In the genomic region with DNA sequence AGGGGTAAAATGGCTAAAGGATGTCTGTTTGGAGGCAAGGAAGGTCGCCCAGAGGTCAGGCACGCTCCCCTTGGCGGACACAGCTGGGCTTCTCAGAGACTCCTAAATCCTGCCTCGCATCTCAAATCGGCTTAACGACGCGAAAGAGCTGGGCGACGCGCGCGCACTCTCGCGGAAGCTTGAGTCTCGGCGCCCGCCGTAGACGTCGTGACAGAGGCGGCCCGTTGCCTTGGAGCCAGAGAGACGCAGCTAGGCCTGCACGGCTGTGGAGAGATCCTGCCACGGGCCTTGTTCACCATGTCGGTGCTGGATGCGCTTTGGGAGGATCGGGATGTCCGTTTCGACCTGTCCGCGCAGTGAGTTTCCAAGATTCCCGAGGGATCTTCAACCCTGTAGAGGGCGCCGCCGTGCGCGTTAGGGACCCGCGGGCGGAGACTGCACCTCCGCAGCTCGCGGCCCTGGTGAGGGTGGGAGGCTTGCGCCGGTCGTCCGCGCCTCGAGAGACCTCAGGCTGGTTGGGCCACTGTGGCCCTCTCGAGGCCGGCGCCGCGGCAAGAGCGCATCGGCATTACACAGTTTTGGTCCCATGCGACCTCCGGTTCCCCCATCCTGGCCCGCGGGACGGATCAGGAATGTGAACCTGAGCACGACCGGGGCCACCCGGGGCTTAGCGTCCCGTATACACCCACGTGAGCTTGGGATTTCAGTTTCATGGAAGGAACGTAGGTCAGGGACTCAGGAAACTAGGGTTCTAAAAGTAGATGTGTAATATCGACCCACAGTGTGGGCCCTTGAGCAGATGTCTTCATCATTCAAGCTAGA, we compare ENCODE assay signal across 8 cellular contexts. TPM values are rescaled to one million over a fixed set of nuclear protein-coding genes. Genes with fewer than 3 reads are reported as not detected.
DNase-seq lines count a peak whose midpoint lies in the region; ATAC-seq and TF ChIP-seq lines count a peak whose summit lies in the region.

Gene BBS5, plus strand, starts transcription at position 238 of the 822 bp plus-strand sequence. Its CDS starts 60 bp downstream, at position 298.

- no peaks in the 10 kb centered on the region for H3K9me3 ChIP-seq in CD4-positive, CD25-positive, alpha-beta regulatory T cell (ENCODE audit: control insufficient read depth in 2 of 2, low read length in 2 of 2)
- H3K9me3 ChIP-seq in NT2/D1 (ENCODE audit: insufficient read depth, low read length): no peaks in the 10 kb centered on the region

- peaks cover 10 to 25% (median 17%) of the 10 kb centered on the region in 4 donors for H3K4me1 Mint-ChIP-seq in CD4-positive, CD25-positive, alpha-beta regulatory T cell

- peaks cover 0 to 2% (median 0%) of the 10 kb centered on the region in 7 donors for H3K9me3 Mint-ChIP-seq in CD4-positive, CD25-positive, alpha-beta regulatory T cell

- H3K36me3 ChIP-seq in CD4-positive, CD25-positive, alpha-beta regulatory T cell (ENCODE audit: control insufficient read depth, insufficient read depth, low read length): no peaks in the 10 kb centered on the region
- H3K36me3 ChIP-seq in NT2/D1 (ENCODE audit: insufficient read depth, insufficient read length, low read length): no peaks in the 10 kb centered on the region

- peak within 1 kb of the TSS; percentile 79 for H3K9ac ChIP-seq in NT2/D1 (ENCODE audit: insufficient read length, low read depth)

- peaks cover 9% of the 10 kb centered on the region for H3K4me1 ChIP-seq in CD4-positive, CD25-positive, alpha-beta regulatory T cell (ENCODE audit: control insufficient read depth, insufficient read depth, low read length, poor library complexity, severe bottlenecking)
- H3K4me1 ChIP-seq in NT2/D1 (ENCODE audit: insufficient read depth, insufficient read length): no peaks in the 10 kb centered on the region

- peaks cover 4% of the 10 kb centered on the region for H3K27me3 Mint-ChIP-seq in CD4-positive, CD25-positive, alpha-beta regulatory T cell

- peak; percentile 29 for TF ChIP-seq POLR2A in erythroblast (IDR thresholded peaks at IDR 0.05; ENCODE audit: low read length)

- H3K27me3 ChIP-seq in CD4-positive, CD25-positive, alpha-beta regulatory T cell (ENCODE audit: control insufficient read depth, insufficient read depth, low read length): no peaks in the 10 kb centered on the region
- peaks cover 33% of the 10 kb centered on the region for H3K27me3 ChIP-seq in NT2/D1 (ENCODE audit: insufficient read depth, insufficient read length)

- peaks cover 7% of the 10 kb centered on the region for H3K36me3 Mint-ChIP-seq in CD4-positive, CD25-positive, alpha-beta regulatory T cell

- peak within 1 kb of the TSS; percentile 85 to 93 (median 90) for H3K4me3 Mint-ChIP-seq in CD4-positive, CD25-positive, alpha-beta regulatory T cell

- no peak within 1 kb of the TSS for H3K27ac ChIP-seq in CD4-positive, CD25-positive, alpha-beta regulatory T cell (ENCODE audit: insufficient read depth, low read length, poor library complexity, severe bottlenecking)

- peak within 1 kb of the TSS; percentile 72 for H3K4me3 ChIP-seq in CD4-positive, CD25-positive, alpha-beta regulatory T cell (ENCODE audit: low read depth, low read length)
- peak within 1 kb of the TSS; percentile 55 for H3K4me3 ChIP-seq in NT2/D1 (ENCODE audit: insufficient read length, low read depth)

- peak; percentile 92 to 94 for ATAC-seq in CD4-positive, CD25-positive, alpha-beta regulatory T cell (ENCODE audit: low read depth in 2 of 2)
- peak; percentile 90 for ATAC-seq in GM19438 (IDR thresholded peaks at IDR 0.05; ENCODE audit: low read depth, unreplicated experiment)
- peak; percentile 68 for ATAC-seq in HG03575 (IDR thresholded peaks at IDR 0.05; ENCODE audit: extremely low read depth, insufficient number of reproducible peaks, low FRiP score, unreplicated experiment)

- DNase-seq in CD4-positive, CD25-positive, alpha-beta regulatory T cell: peak; percentile 28 to 84 (median 73)
- DNase-seq in NT2/D1 (ENCODE audit: low read depth, low spot score) (peak; percentile 50), activated T-cell treated with anti-CD3 and anti-CD28 coated beads for 24 hours (ENCODE audit: low read depth) (peak; percentile 70), erythroblast (lab: John Stamatoyannopoulos, UW) (peak; percentile 86), mucosa of gallbladder (ENCODE audit: low spot score) (peak; percentile 88)
- DNase-seq in stimulated activated CD8-positive, alpha-beta memory T cell treated with anti-CD3 and anti-CD28 coated beads, Interleukin-4, amount 100 ng/mL, for 24 hours (ENCODE audit: low read depth): peak; percentile 62

- peak within 1 kb of the TSS; percentile 63 to 80 (median 75) for H3K27ac Mint-ChIP-seq in CD4-positive, CD25-positive, alpha-beta regulatory T cell

RNA-seq across cellular contexts. Expression of gene BBS5, which starts in this region (rescaled TPM):
- 1.4 TPM for total RNA-seq in CD4-positive, CD25-positive, alpha-beta regulatory T cell
- polyA plus RNA-seq in CD4-positive, CD25-positive, alpha-beta regulatory T cell: under 1 TPM in 3 of 4 donors, not detected in 1; 0.32 to 0.95 (median 0.89) TPM
- 13.6 TPM for total RNA-seq in mucosa of gallbladder
